ENCODE assay signal across 17 cellular contexts in the genomic region with DNA sequence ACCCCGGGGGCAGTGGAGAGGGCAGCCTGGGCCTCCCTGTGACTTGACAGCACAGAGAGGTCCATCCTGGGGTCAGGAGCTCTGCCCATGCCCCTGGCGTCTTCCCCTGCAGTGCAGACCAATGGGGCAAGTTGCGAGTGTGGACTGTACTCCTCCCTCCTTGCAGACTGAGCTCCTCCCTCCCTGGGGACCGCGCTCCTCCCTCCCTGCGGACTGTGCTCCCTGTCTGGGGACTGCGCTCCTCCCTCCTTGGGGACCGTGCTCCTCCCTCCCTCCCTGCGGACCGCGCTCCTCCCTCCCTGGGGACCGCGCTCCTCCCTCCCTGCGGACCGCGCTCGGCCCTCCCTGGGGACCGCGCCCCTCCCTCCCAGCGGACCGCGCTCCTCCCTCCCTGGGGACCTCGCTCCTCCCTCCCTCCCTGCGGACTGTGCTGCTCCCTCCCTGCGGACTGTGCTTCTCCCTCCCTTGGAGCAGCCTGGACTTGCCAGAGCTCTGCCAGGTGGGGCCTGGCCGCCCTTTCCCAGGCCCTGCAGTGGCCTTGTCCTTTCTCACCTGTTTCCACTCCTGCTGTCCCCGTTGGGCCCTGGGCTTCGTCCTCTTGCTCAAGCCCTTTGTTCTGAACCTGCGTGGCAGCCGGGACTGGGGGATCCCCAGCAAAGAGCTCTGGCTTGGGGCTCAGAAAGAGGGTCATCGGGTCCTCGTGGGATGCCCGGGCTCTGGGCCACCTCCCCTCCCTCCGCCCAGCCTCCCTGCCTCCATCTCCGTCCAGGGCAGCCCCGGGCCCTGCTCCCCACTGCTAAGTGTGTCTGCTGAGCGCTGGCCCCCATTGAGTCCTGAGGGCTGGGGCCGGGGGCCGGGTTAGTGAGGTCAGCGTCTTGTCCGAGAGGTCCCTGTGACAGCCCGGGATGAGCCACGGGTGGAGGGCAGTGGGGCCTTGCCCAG. TPM values are rescaled to one million over a fixed set of nuclear protein-coding genes. Genes with fewer than 3 reads are reported as not detected.
DNase-seq lines count a peak whose midpoint lies in the region; ATAC-seq and TF ChIP-seq lines count a peak whose summit lies in the region.
"Had no signal": no experiment of that assay in that cellular context is flagged by ENCODE, and none has a peak within 500 bp of the region (broad histone marks: within the 10 kb centered on the region; RNA-seq: fewer than 3 reads in every experiment).

No MANE protein-coding gene starts in this region.

- ATAC-seq in DND-41 (ENCODE audit: insufficient read depth, low read depth) (0 out of 3 replicates have a peak, but pooled peaks have one; percentile 9), HG03342 (IDR thresholded peaks at IDR 0.05; ENCODE audit: unreplicated experiment) (no peak), HG02885 (IDR thresholded peaks at IDR 0.05; ENCODE audit: poor library complexity, unreplicated experiment) (no peak)
- ATAC-seq: activated naive CD8-positive, alpha-beta T cell treated with anti-CD3 and anti-CD28 coated beads, Interleukin-2, amount 50 U/mL, for 24 hours had no signal

- no peak for TF ChIP-seq CTCF in DND-41 (IDR thresholded peaks at IDR 0.05; ENCODE audit: borderline replicate concordance, extremely low read depth, low read length, poor library complexity, severe bottlenecking)
- TF ChIP-seq CTCF in suprapubic skin (IDR thresholded peaks at IDR 0.05): no peak

- DNase-seq in DND-41 (no peak), NCI-H2196 (lab: John Stamatoyannopoulos, UW; ENCODE audit: unreplicated experiment) (peak; percentile 41), cerebellum (ENCODE audit: low spot score) (peak; percentile 31), midbrain (lab: John Stamatoyannopoulos, UW) (peak; percentile 34), HPDE6-E6E7 (ENCODE audit: extremely low spot score) (no peak), suprapubic skin (ENCODE audit: low spot score in 2 of 2) (no peak)
- DNase-seq: activated B cell treated with CpG ODN at 0.5 μM for 24 hours; activated naive CD8-positive, alpha-beta T cell treated with anti-CD3 and anti-CD28 coated beads, Interleukin-2, amount 50 U/mL, for 24 hours; CD4-positive, CD25-positive, alpha-beta regulatory T cell; colonic mucosa; erythroblast; left cardiac atrium; NCI-H345; stimulated activated CD4-positive, alpha-beta T cell treated with anti-CD3 and anti-CD28 coated beads, Interleukin-1b, Interleukin-23, amount 100 ng/mL, for 48 hours; trophoblast cell had no signal

- H3K27ac ChIP-seq in DND-41 (ENCODE audit: low read length) (no peak overlapping the region), suprapubic skin (no peak overlapping the region)
- H3K27ac ChIP-seq: colonic mucosa had no signal

- H3K4me3 ChIP-seq in DND-41 (ENCODE audit: low read depth in 1 of 2, low read length in 2 of 2) (no peak overlapping the region), suprapubic skin (no peak overlapping the region)
- H3K4me3 ChIP-seq: colonic mucosa had no signal

- no peak for TF ChIP-seq POLR2A in suprapubic skin (IDR thresholded peaks at IDR 0.05)

- H3K4me1 ChIP-seq in DND-41 (ENCODE audit: insufficient read depth, low read length) (peaks cover 2% of the 10 kb centered on the region; the same call in 1 of the 2 replicates), suprapubic skin (peaks cover 36% of the 10 kb centered on the region)

- no peak overlapping the region for H3K9ac ChIP-seq in DND-41 (ENCODE audit: low read depth, low read length)

- no peak for TF ChIP-seq EP300 in suprapubic skin (IDR thresholded peaks at IDR 0.05)

- no peaks in the 10 kb centered on the region for H3K27me3 ChIP-seq in DND-41 (ENCODE audit: insufficient read depth, low read length, poor library complexity)
- H3K27me3 ChIP-seq in suprapubic skin: no peaks in the 10 kb centered on the region
- H3K27me3 ChIP-seq: colonic mucosa had no signal

- peaks cover 22% of the 10 kb centered on the region for H4K20me1 ChIP-seq in DND-41 (ENCODE audit: insufficient read depth, low read length)

- H3K9me3 ChIP-seq in DND-41 (ENCODE audit: insufficient read depth, low read length, severe bottlenecking): no peaks in the 10 kb centered on the region
- no peaks in the 10 kb centered on the region for H3K9me3 ChIP-seq in suprapubic skin
- H3K9me3 ChIP-seq: colonic mucosa had no signal

- peaks cover 68% of the 10 kb centered on the region for H3K36me3 ChIP-seq in DND-41 (ENCODE audit: insufficient read depth, low read length)
- H3K36me3 ChIP-seq in suprapubic skin: peaks cover 44% of the 10 kb centered on the region

- peaks cover 7% of the 10 kb centered on the region; the same call in 1 of the 2 replicates for H3K79me2 ChIP-seq in DND-41 (ENCODE audit: insufficient read depth, low read length)

- no peak overlapping the region for H3K4me2 ChIP-seq in DND-41 (ENCODE audit: insufficient read depth, low read length)

- H2AFZ ChIP-seq in DND-41 (ENCODE audit: low read depth, low read length): no peak overlapping the region

- 60% methylated on average over 30 of the region's 43 CpGs for WGBS in suprapubic skin

RNA-seq across cellular contexts. Expression of a gene that starts 6.8 kb away (rescaled TPM):
- total RNA-seq in cerebellum (10.3 TPM), suprapubic skin (10 to 100 TPM; 27.8 to 40.3 (median 34.0) TPM)

RNA-seq across cellular contexts. Expression of a gene that starts 10.8 kb away (rescaled TPM):
- total RNA-seq in cerebellum (27.6 TPM), suprapubic skin (100 to 1,000 TPM in 2 of 4 donors, 10 to 100 TPM in 2; 66.8 to 154 (median 97.5) TPM)

RNA-seq across cellular contexts. Expression of a gene that starts 12.9 kb away (rescaled TPM):
- total RNA-seq in cerebellum (26.9 TPM), suprapubic skin (10 to 100 TPM; 41.5 to 75.4 (median 49.2) TPM)

RNA-seq across cellular contexts. Expression of a gene that starts 43.7 kb away (rescaled TPM):
- total RNA-seq in cerebellum: 280 TPM
- total RNA-seq in suprapubic skin: 1,000 to 10,000 TPM; 1,802 to 3,909 (median 2,793) TPM

RNA-seq across cellular contexts. Expression of a gene that starts 55.4 kb away (rescaled TPM):
- total RNA-seq in cerebellum (137 TPM), suprapubic skin (under 1 TPM in 3 of 4 donors, not detected in 1; 0.08 to 0.30 (median 0.26) TPM)

Comparison
In these comparisons a context has a peak if more than half of its experiments do, and no peak if none do; other contexts are left out.
1. DNase-seq: peak in NCI-H2196 (single experiment), cerebellum (single experiment) and midbrain (single experiment); none in DND-41 (single experiment), HPDE6-E6E7 (single experiment) and suprapubic skin (0 of 2).